In the genomic region with DNA sequence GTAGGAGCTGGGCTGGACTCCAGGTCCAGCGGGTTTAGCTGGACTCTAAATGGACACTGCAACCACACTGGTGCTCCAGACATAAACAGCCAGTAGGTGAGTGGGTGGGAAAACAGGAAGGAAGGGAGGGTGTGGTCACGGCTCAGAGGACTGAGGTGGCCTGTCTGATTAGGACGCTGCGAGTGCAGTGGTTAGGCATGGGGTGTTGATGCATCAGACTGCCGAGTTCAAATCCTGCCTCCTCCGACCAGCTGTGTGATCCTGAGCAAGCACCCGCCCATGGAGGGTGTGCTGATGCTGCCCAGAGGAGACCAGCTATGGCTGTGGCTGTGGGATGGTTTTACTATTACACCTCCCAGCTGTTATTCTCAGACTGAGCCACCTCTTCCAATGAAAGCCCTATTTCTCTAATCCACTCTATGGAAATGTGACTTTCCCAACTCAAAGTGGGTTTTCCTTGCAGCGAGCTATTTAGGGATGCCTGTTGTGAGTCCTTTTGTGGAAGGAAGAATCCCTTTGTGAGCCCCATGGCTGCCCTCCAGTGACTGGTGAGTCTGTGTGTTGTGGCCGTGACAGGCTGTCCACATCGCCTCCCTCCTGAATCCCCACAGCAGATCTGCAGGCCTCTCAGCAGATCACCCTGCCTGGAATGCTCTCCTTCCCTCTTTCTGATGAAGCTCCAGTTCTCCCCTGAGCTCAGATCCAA, we compare ENCODE assay signal across 13 cellular contexts. TPM values are rescaled to one million over a fixed set of nuclear protein-coding genes. Genes with fewer than 3 reads are reported as not detected.
DNase-seq lines count a peak whose midpoint lies in the region; ATAC-seq and TF ChIP-seq lines count a peak whose summit lies in the region.
"Had no signal": no experiment of that assay in that cellular context is flagged by ENCODE, and none has a peak within 500 bp of the region (broad histone marks: within the 10 kb centered on the region; RNA-seq: fewer than 3 reads in every experiment).

No MANE protein-coding gene starts in this region.

- H3K4me2 ChIP-seq in GM23248 (ENCODE audit: unreplicated experiment), result no peak overlapping the region
- H3K4me2 ChIP-seq: SK-N-SH had no signal

- no peak overlapping the region for H3K27ac ChIP-seq in GM23248
- H3K27ac ChIP-seq: gastrocnemius medialis had no signal

- no peaks in the 10 kb centered on the region for H3K9me3 ChIP-seq in GM23248 (ENCODE audit: low read depth)
- H3K9me3 ChIP-seq: gastrocnemius medialis, SK-N-SH had no signal

- H3F3A ChIP-seq in GM23248 (ENCODE audit: insufficient read depth), result no peaks in the 10 kb centered on the region

- in situ Hi-C loops in GM23248 (cut with MboI), result no loop called here

- no peak for TF ChIP-seq CTCF in type B pancreatic cell (conservative IDR thresholded peaks at IDR 0.05)

- no peak overlapping the region for H3K4me3 ChIP-seq in GM23248
- H3K4me3 ChIP-seq: gastrocnemius medialis had no signal

- 55 to 64% methylated on average over 7 to 10 of the region's 10 CpGs for WGBS in GM23248 (ENCODE audit: low coverage in 1 of 2, low lambda C conversion rate in 2 of 2, missing lambda C conversion rate in 2 of 2), 2 experiments

- H3K27me3 Mint-ChIP-seq in activated T-helper 17 cell treated with anti-CD3 and anti-CD28 coated beads, Interleukin-2, amount 50 U/mL, for 72 hours, result no peaks in the 10 kb centered on the region
- peaks cover 8% of the 10 kb centered on the region for H3K27me3 Mint-ChIP-seq in type B pancreatic cell

- no peaks in the 10 kb centered on the region for H3K27me3 ChIP-seq in GM23248 (replicated peaks; ENCODE audit: insufficient read depth)
- H3K27me3 ChIP-seq: gastrocnemius medialis had no signal

- H3K9me3 Mint-ChIP-seq in activated T-helper 17 cell treated with anti-CD3 and anti-CD28 coated beads, Interleukin-2, amount 50 U/mL, for 72 hours, result no peaks in the 10 kb centered on the region
- no peaks in the 10 kb centered on the region for H3K9me3 Mint-ChIP-seq in type B pancreatic cell

- ATAC-seq in activated T-helper 17 cell treated with anti-CD3 and anti-CD28 coated beads, Interleukin-2, amount 50 U/mL, for 72 hours (replicated peaks), result peak; percentile 39
- ATAC-seq: gastrocnemius medialis had no signal

- peaks cover 23% of the 10 kb centered on the region for H3K4me1 Mint-ChIP-seq in activated T-helper 17 cell treated with anti-CD3 and anti-CD28 coated beads, Interleukin-2, amount 50 U/mL, for 72 hours
- H3K4me1 Mint-ChIP-seq in type B pancreatic cell (ENCODE audit: unreplicated experiment), result peaks cover 10% of the 10 kb centered on the region

- H3K9ac ChIP-seq in GM23248, result no peak overlapping the region
- H3K9ac ChIP-seq: SK-N-SH had no signal

- peaks cover 2% of the 10 kb centered on the region; the same call in 1 of the 2 replicates for H3K4me1 ChIP-seq in GM23248 (ENCODE audit: insufficient read depth)

- H3K36me3 Mint-ChIP-seq in activated T-helper 17 cell treated with anti-CD3 and anti-CD28 coated beads, Interleukin-2, amount 50 U/mL, for 72 hours (ENCODE audit: low read depth), result peaks cover 75% of the 10 kb centered on the region
- no peaks in the 10 kb centered on the region for H3K36me3 Mint-ChIP-seq in type B pancreatic cell

- H3K9me2 ChIP-seq in GM23248 (ENCODE audit: insufficient read depth), result no peaks in the 10 kb centered on the region
- H3K9me2 ChIP-seq: SK-N-SH had no signal

- H3K79me2 ChIP-seq in GM23248 (ENCODE audit: insufficient read depth), result no peaks in the 10 kb centered on the region

- H3K4me3 Mint-ChIP-seq in activated T-helper 17 cell treated with anti-CD3 and anti-CD28 coated beads, Interleukin-2, amount 50 U/mL, for 72 hours, result no peak overlapping the region
- H3K4me3 Mint-ChIP-seq in type B pancreatic cell, result no peak overlapping the region

- no peaks in the 10 kb centered on the region for H3K36me3 ChIP-seq in GM23248 (ENCODE audit: low read depth)
- H3K36me3 ChIP-seq: gastrocnemius medialis had no signal

- no peak overlapping the region for H2AFZ ChIP-seq in GM23248

- H4K20me1 ChIP-seq in GM23248 (ENCODE audit: insufficient read depth), result no peaks in the 10 kb centered on the region

- DNase-seq in CD1c-positive myeloid dendritic cell (ENCODE audit: extremely low spot score) (peak; percentile 68), GM23248 (peak; percentile 56), myocyte (ENCODE audit: low read depth) (peak; percentile 53), NCI-H1092 treated with DMSO at 0.1 percent for 48 hours (lab: John Stamatoyannopoulos, UW) (no peak), SK-N-DZ (ENCODE audit: low spot score) (no peak), AG08396 (ENCODE audit: low spot score) (no peak), type B pancreatic cell (ENCODE audit: extremely low spot score, unreplicated experiment) (no peak)
- DNase-seq: activated CD8-positive, alpha-beta memory T cell treated with anti-CD3 and anti-CD28 coated beads for 24 hours; gastrocnemius medialis; NCI-H524 treated with DMSO at 0.1 percent for 48 hours; SK-N-SH had no signal

- H3K27ac Mint-ChIP-seq in activated T-helper 17 cell treated with anti-CD3 and anti-CD28 coated beads, Interleukin-2, amount 50 U/mL, for 72 hours, result peak overlapping the region; percentile 14
- H3K27ac Mint-ChIP-seq in type B pancreatic cell, result no peak overlapping the region

RNA-seq across cellular contexts. Expression of a gene that starts 56.6 kb away (rescaled TPM):
- total RNA-seq in GM23248 (2014; rRNA removed; shearing (Covaris generic)), result not detected in 2 replicates
- not detected in 2 replicates for polyA plus RNA-seq in GM23248 (2016; fragmentation: Nextera tagmentation; extraction: Ambion mirVana)
- not detected for total RNA-seq in activated T-helper 17 cell treated with anti-CD3 and anti-CD28 coated beads, Interleukin-2, amount 50 U/mL, for 72 hours
- total RNA-seq in myocyte, result 0.73 TPM in 1 of 2 replicates, not detected in the other
- polyA plus RNA-seq in myocyte (2012), result not detected
- polyA plus RNA-seq in SK-N-DZ (2014; cell fraction: cytosol; rRNA removed), result not detected in 2 replicates
- polyA plus RNA-seq in SK-N-DZ (2014; cell fraction: nucleus; rRNA removed), result not detected in 2 replicates
- 0.24 and 1.0 TPM in 2 replicates for total RNA-seq in type B pancreatic cell (ENCODE audit: low replicate concordance)
- total RNA-seq: gastrocnemius medialis, liver had no signal

Comparison
In these comparisons a context has a peak if more than half of its experiments do, and no peak if none do; other contexts are left out.
1. DNase-seq: peak in CD1c-positive myeloid dendritic cell (single experiment), GM23248 (single experiment) and myocyte (single experiment); none in NCI-H1092 treated with DMSO at 0.1 percent for 48 hours (single experiment), SK-N-DZ (single experiment), AG08396 (single experiment) and type B pancreatic cell (single experiment).